In the genomic region with DNA sequence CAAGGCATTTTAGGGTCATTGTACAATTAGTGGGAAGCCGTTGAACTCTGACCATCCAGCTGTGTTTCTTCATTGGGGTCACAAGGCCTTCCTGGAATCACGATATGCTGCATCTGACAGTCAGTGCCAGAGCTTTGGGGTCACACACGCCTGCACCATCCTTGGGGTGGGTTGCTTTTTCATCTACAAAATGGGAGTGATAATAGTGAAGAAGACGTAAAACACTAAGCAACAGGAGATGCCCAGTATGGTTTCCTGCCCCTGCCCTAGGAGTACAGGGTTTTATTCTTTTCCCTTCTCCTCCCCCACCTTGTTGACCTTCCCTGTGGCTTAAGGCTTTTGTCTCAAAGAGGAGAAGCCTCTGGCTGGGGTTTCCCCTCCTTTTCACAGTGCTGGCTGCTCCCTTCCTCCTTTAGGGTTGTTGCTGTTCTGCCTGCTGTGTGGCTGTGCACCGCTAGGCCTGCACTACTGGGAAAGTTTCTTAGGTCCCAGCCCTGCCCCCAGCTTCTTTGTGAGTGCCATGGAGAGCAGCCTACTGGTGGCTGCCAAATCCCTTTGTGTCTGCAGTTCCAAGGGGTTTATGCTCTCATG, we compare ENCODE assay signal across 15 cellular contexts.
DNase-seq lines count a peak whose midpoint lies in the region; ATAC-seq and TF ChIP-seq lines count a peak whose summit lies in the region.
"Had no signal": no experiment of that assay in that cellular context is flagged by ENCODE, and none has a peak within 500 bp of the region (broad histone marks: within the 10 kb centered on the region; RNA-seq: fewer than 3 reads in every experiment).

No MANE protein-coding gene starts in this region.

- no peaks in the 10 kb centered on the region for H3K4me1 Mint-ChIP-seq in activated T-cell treated with anti-CD3 and anti-CD28 coated beads, Interleukin-2, amount 50 U/mL, for 4 hours (ENCODE audit: low read depth)
- H3K4me1 Mint-ChIP-seq in stimulated activated naive CD8-positive, alpha-beta T cell treated with anti-CD3 and anti-CD28 coated beads, Interleukin-15, amount 100 ng/mL, for 72 hours = no peaks in the 10 kb centered on the region
- H3K4me1 Mint-ChIP-seq: activated CD4-positive, alpha-beta T cell treated with anti-CD3 and anti-CD28 coated beads, Interleukin-2, amount 10 ng/mL, durations not matched to agents 7 days and 5 days; activated naive CD8-positive, alpha-beta T cell treated with anti-CD3 and anti-CD28 coated beads for 36 hours had no signal

- H3K9me3 Mint-ChIP-seq in activated T-cell treated with anti-CD3 and anti-CD28 coated beads, Interleukin-2, amount 50 U/mL, for 4 hours = no peaks in the 10 kb centered on the region
- H3K9me3 Mint-ChIP-seq in stimulated activated naive CD8-positive, alpha-beta T cell treated with anti-CD3 and anti-CD28 coated beads, Interleukin-15, amount 100 ng/mL, for 72 hours = peaks cover 0 to under 1% of the 10 kb centered on the region in 2 donors
- H3K9me3 Mint-ChIP-seq: activated CD4-positive, alpha-beta T cell treated with anti-CD3 and anti-CD28 coated beads, Interleukin-2, amount 10 ng/mL, durations not matched to agents 7 days and 5 days; activated naive CD8-positive, alpha-beta T cell treated with anti-CD3 and anti-CD28 coated beads for 36 hours had no signal

- H3K4me3 Mint-ChIP-seq in activated T-cell treated with anti-CD3 and anti-CD28 coated beads, Interleukin-2, amount 50 U/mL, for 4 hours = no peak overlapping the region
- H3K4me3 Mint-ChIP-seq in stimulated activated naive CD8-positive, alpha-beta T cell treated with anti-CD3 and anti-CD28 coated beads, Interleukin-15, amount 100 ng/mL, for 72 hours = no peak overlapping the region
- H3K4me3 Mint-ChIP-seq: activated CD4-positive, alpha-beta T cell treated with anti-CD3 and anti-CD28 coated beads, Interleukin-2, amount 10 ng/mL, durations not matched to agents 7 days and 5 days; activated naive CD8-positive, alpha-beta T cell treated with anti-CD3 and anti-CD28 coated beads for 36 hours had no signal

- no peak for TF ChIP-seq CTCF in fibroblast of pulmonary artery (IDR thresholded peaks at IDR 0.05; ENCODE audit: low read length, missing control alignments)

- H3K27ac Mint-ChIP-seq in stimulated activated naive CD8-positive, alpha-beta T cell treated with anti-CD3 and anti-CD28 coated beads, Interleukin-15, amount 100 ng/mL, for 72 hours = no peak overlapping the region
- H3K27ac Mint-ChIP-seq: activated CD4-positive, alpha-beta T cell treated with anti-CD3 and anti-CD28 coated beads, Interleukin-2, amount 10 ng/mL, durations not matched to agents 7 days and 5 days; activated naive CD8-positive, alpha-beta T cell treated with anti-CD3 and anti-CD28 coated beads for 36 hours had no signal

- ATAC-seq in GM21529 (IDR thresholded peaks at IDR 0.05; ENCODE audit: unreplicated experiment) (peak; percentile 68), HG03139 (IDR thresholded peaks at IDR 0.05; ENCODE audit: unreplicated experiment) (no peak), GM19328 (IDR thresholded peaks at IDR 0.05; ENCODE audit: unreplicated experiment) (no peak)
- no peak for ATAC-seq in activated T-cell treated with anti-CD3 and anti-CD28 coated beads, Interleukin-2, amount 50 U/mL, for 4 hours
- ATAC-seq in stimulated activated naive CD8-positive, alpha-beta T cell treated with anti-CD3 and anti-CD28 coated beads, Interleukin-15, amount 100 ng/mL, for 72 hours = no peak
- ATAC-seq: heart right ventricle, SK-N-SH treated with all-trans-retinoic acid at 6 μM for 48 hours had no signal

- H3K4me3 ChIP-seq in fibroblast of pulmonary artery (replicated peaks; ENCODE audit: low read depth, low read length) = no peak overlapping the region
- H3K4me3 ChIP-seq: heart right ventricle had no signal

- no peaks in the 10 kb centered on the region for H3K36me3 Mint-ChIP-seq in activated T-cell treated with anti-CD3 and anti-CD28 coated beads, Interleukin-2, amount 50 U/mL, for 4 hours (ENCODE audit: insufficient read depth)
- H3K36me3 Mint-ChIP-seq: activated naive CD8-positive, alpha-beta T cell treated with anti-CD3 and anti-CD28 coated beads for 36 hours had no signal

- no peaks in the 10 kb centered on the region for H3K27me3 Mint-ChIP-seq in activated T-cell treated with anti-CD3 and anti-CD28 coated beads, Interleukin-2, amount 50 U/mL, for 4 hours (ENCODE audit: low read depth)
- peaks cover 8% of the 10 kb centered on the region for H3K27me3 Mint-ChIP-seq in stimulated activated naive CD8-positive, alpha-beta T cell treated with anti-CD3 and anti-CD28 coated beads, Interleukin-15, amount 100 ng/mL, for 72 hours
- H3K27me3 Mint-ChIP-seq: activated CD4-positive, alpha-beta T cell treated with anti-CD3 and anti-CD28 coated beads, Interleukin-2, amount 10 ng/mL, durations not matched to agents 7 days and 5 days; activated naive CD8-positive, alpha-beta T cell treated with anti-CD3 and anti-CD28 coated beads for 36 hours had no signal

- DNase-seq in ELF-1 (ENCODE audit: low read depth, low spot score) (peak; percentile 88), MV-4-11 (lab: John Stamatoyannopoulos, UW) (peak; percentile 3), fibroblast of pulmonary artery (ENCODE audit: low read depth) (peak; percentile 25)
- DNase-seq in activated T-cell treated with anti-CD3 and anti-CD28 coated beads, Interleukin-2, amount 50 U/mL, for 4 hours = no peak
- DNase-seq in stimulated activated naive CD8-positive, alpha-beta T cell treated with anti-CD3 and anti-CD28 coated beads, Interleukin-15, amount 100 ng/mL, for 72 hours = no peak
- DNase-seq: activated CD4-positive, alpha-beta T cell treated with anti-CD3 and anti-CD28 coated beads, Interleukin-2, amount 10 ng/mL, durations not matched to agents 7 days and 5 days; activated naive CD8-positive, alpha-beta T cell treated with anti-CD3 and anti-CD28 coated beads for 36 hours; heart right ventricle; NCI-H1092 treated with DMSO at 0.1 percent for 48 hours; NCI-H748 treated with DMSO at 0.1 percent for 48 hours; stimulated activated CD4-positive, alpha-beta T cell treated with anti-CD3 and anti-CD28 coated beads, Interleukin-2, amount 100 ng/mL, for 24 hours had no signal

Comparison
In these comparisons a context has a peak if more than half of its experiments do, and no peak if none do; other contexts are left out.
1. DNase-seq: peak in ELF-1 (single experiment), MV-4-11 (single experiment) and fibroblast of pulmonary artery (single experiment); none in activated T-cell treated with anti-CD3 and anti-CD28 coated beads, Interleukin-2, amount 50 U/mL, for 4 hours (single experiment) and stimulated activated naive CD8-positive, alpha-beta T cell treated with anti-CD3 and anti-CD28 coated beads, Interleukin-15, amount 100 ng/mL, for 72 hours (0 of 2).